25 cellular contexts compared by ENCODE assay signal in genomic region chr4:101697266-101697665, GRCh38.
A peak's percentile ranks its signal among the peaks of the same experiment; 100 is the strongest.
DNase-seq lines count a peak whose midpoint lies in the region; ATAC-seq and TF ChIP-seq lines count a peak whose summit lies in the region.
"Had no signal": no experiment of that assay in that cellular context is flagged by ENCODE, and none has a peak within 500 bp of the region (broad histone marks: within the 10 kb centered on the region; RNA-seq: fewer than 3 reads in every experiment).

No MANE protein-coding gene starts in this region.

- no peaks in the 10 kb centered on the region for H3K9me3 Mint-ChIP-seq in naive B cell
- H3K9me3 Mint-ChIP-seq: CD4-positive, alpha-beta memory T cell; T-cell had no signal

- H3K4me3 ChIP-seq in Karpas-422 (ENCODE audit: low read length), result no peak overlapping the region
- H3K4me3 ChIP-seq in SU-DHL-6 (ENCODE audit: insufficient read depth, low read length, poor library complexity, severe bottlenecking), result no peak overlapping the region
- H3K4me3 ChIP-seq: PC-9, SJSA1 had no signal

- H3K4me1 ChIP-seq in Karpas-422 (ENCODE audit: low read length), result peaks cover 47% of the 10 kb centered on the region

- no peak overlapping the region for H2AFZ ChIP-seq in Karpas-422 (ENCODE audit: low read length)
- H2AFZ ChIP-seq in SU-DHL-6 (ENCODE audit: low read depth, low read length, severe bottlenecking), result no peak overlapping the region
- H2AFZ ChIP-seq: PC-9 had no signal

- peak overlapping the region in 4 of 6 donors; percentile 0 to 87 (median 70) for H3K27ac Mint-ChIP-seq in naive B cell
- H3K27ac Mint-ChIP-seq: CD4-positive, alpha-beta memory T cell; T-cell had no signal

- H3K9me2 ChIP-seq in Karpas-422 (replicated peaks; ENCODE audit: insufficient read depth, low read length) (no peaks in the 10 kb centered on the region), SU-DHL-6 (replicated peaks; ENCODE audit: insufficient read depth, low read length) (no peaks in the 10 kb centered on the region)

- DNase-seq in Karpas-422, result no peak
- DNase-seq in naive B cell, result no peak
- DNase-seq in KG1 (lab: John Stamatoyannopoulos, UW), result no peak
- no peak for DNase-seq in A172 (ENCODE audit: low spot score)
- DNase-seq: C1 segment of cervical spinal cord; CD4-positive, alpha-beta memory T cell; COR-L47; DMS79; GF-D8; IMR-90; NCI-H1092 treated with DMSO at 0.1 percent for 48 hours; NCI-H1436; NCI-H187; NCI-H2171 treated with DMSO at 0.1 percent for 48 hours; NCI-H345; NCI-H774; NK-92 treated with Interleukin-12 subunit alpha and Interleukin-12 subunit beta, amount 100 ng/mL, for 24 hours; PC-9; T-cell had no signal

- H3F3A ChIP-seq in SU-DHL-6 (ENCODE audit: insufficient read depth), result no peaks in the 10 kb centered on the region

- peaks cover 37 to 53% (median 48%) of the 10 kb centered on the region in 3 donors for H3K4me1 Mint-ChIP-seq in naive B cell

- ATAC-seq in naive B cell (ENCODE audit: low read depth in 2 of 2) (no peak), GM19023 (IDR thresholded peaks at IDR 0.05; ENCODE audit: unreplicated experiment) (no peak), HG03280 (IDR thresholded peaks at IDR 0.05; ENCODE audit: unreplicated experiment) (no peak)
- ATAC-seq: Right ventricle myocardium inferior, T-cell had no signal

- H4K20me1 ChIP-seq in Karpas-422 (ENCODE audit: insufficient read depth, low read depth, low read length), result no peaks in the 10 kb centered on the region
- H4K20me1 ChIP-seq in SU-DHL-6 (ENCODE audit: low read depth, low read length), result no peaks in the 10 kb centered on the region

- H3K27me3 ChIP-seq in Karpas-422 (ENCODE audit: low read length) (no peaks in the 10 kb centered on the region), SU-DHL-6 (ENCODE audit: low read length) (no peaks in the 10 kb centered on the region)
- H3K27me3 ChIP-seq: SJSA1 had no signal

- H3K79me2 ChIP-seq in Karpas-422 (ENCODE audit: low read length) (no peaks in the 10 kb centered on the region), SU-DHL-6 (ENCODE audit: insufficient read depth, low read length) (no peaks in the 10 kb centered on the region)

- H3K27ac ChIP-seq in 22Rv1, result peak overlapping the region; percentile 68
- H3K27ac ChIP-seq in Karpas-422 (ENCODE audit: low read length), result peak overlapping the region; percentile 58; the same call in 1 of the 2 replicates
- peak overlapping the region; percentile 36; the same call in 1 of the 2 replicates for H3K27ac ChIP-seq in SU-DHL-6 (ENCODE audit: low read depth, low read length)
- H3K27ac ChIP-seq: PC-9, SJSA1 had no signal

- no peak overlapping the region for H3K4me2 ChIP-seq in Karpas-422 (ENCODE audit: low read depth, low read length, poor library complexity, severe bottlenecking)
- H3K4me2 ChIP-seq in SU-DHL-6 (ENCODE audit: low read depth, low read length, poor library complexity, severe bottlenecking), result peak overlapping the region; percentile 29
- H3K4me2 ChIP-seq: PC-9 had no signal

- H3K9me3 ChIP-seq in Karpas-422 (ENCODE audit: low read length) (no peaks in the 10 kb centered on the region), SU-DHL-6 (ENCODE audit: insufficient read depth, low read length) (no peaks in the 10 kb centered on the region)
- H3K9me3 ChIP-seq: SJSA1 had no signal

- H3K4me3 Mint-ChIP-seq in naive B cell, result peak overlapping the region in 1 of 8 donors; percentile 13
- H3K4me3 Mint-ChIP-seq: CD4-positive, alpha-beta memory T cell; T-cell had no signal

- H3K36me3 Mint-ChIP-seq in naive B cell, result no peaks in the 10 kb centered on the region
- H3K36me3 Mint-ChIP-seq: CD4-positive, alpha-beta memory T cell; T-cell had no signal

- H3K9ac ChIP-seq in Karpas-422 (ENCODE audit: low read length), result no peak overlapping the region
- no peak overlapping the region for H3K9ac ChIP-seq in SU-DHL-6 (ENCODE audit: low read length)

- TF ChIP-seq CTCF in 22Rv1 (IDR thresholded peaks at IDR 0.05) (no peak), SU-DHL-6 (IDR thresholded peaks at IDR 0.05; ENCODE audit: insufficient read depth, low read length, poor library complexity, severe bottlenecking) (no peak)

- no peaks in the 10 kb centered on the region for H3K27me3 Mint-ChIP-seq in naive B cell
- H3K27me3 Mint-ChIP-seq: CD4-positive, alpha-beta memory T cell had no signal

- H3K36me3 ChIP-seq in Karpas-422 (ENCODE audit: insufficient read depth, low read length) (no peaks in the 10 kb centered on the region), SU-DHL-6 (ENCODE audit: low read length) (no peaks in the 10 kb centered on the region)
- H3K36me3 ChIP-seq: SJSA1 had no signal
